Comparison of ENCODE assay signal across 24 cellular contexts in the genomic region with DNA sequence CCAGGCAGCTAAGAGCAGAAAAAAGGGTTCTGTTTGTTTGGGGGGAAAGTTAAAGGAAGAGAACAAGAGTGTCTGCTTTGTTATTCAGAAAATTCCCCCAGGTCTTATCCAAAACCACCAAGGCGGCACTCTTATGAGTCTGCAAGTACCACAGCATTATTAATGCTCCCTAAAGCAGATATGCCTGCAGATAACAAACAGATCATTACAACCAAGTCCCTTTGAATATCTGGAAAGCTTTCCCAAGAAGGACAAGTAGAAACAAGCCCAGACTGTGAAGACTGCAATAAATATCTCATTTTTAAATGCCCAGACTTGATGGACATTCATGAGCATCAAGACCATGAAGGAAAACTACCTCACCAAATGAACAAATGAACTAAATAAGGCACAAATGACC.
DNase-seq lines count a peak whose midpoint lies in the region; ATAC-seq, FAIRE-seq and TF ChIP-seq lines count a peak whose summit lies in the region.
"Had no signal": no experiment of that assay in that cellular context is flagged by ENCODE, and none has a peak within 500 bp of the region (broad histone marks: within the 10 kb centered on the region; RNA-seq: fewer than 3 reads in every experiment).

No MANE protein-coding gene starts in this region.

- no peaks in the 10 kb centered on the region for H3K36me3 ChIP-seq in bronchial epithelial cell (ENCODE audit: control insufficient read depth, insufficient read depth, low read length)
- H3K36me3 ChIP-seq: BE2C, BLaER1 had no signal

- H3K4me3 ChIP-seq in bronchial epithelial cell (ENCODE audit: low read depth, low read length), result no peak overlapping the region
- H3K4me3 ChIP-seq in epithelial cell of esophagus (ENCODE audit: low read length), result no peak overlapping the region
- H3K4me3 ChIP-seq: BLaER1 had no signal

- H3K27me3 ChIP-seq in bronchial epithelial cell (ENCODE audit: control insufficient read depth, insufficient read depth, low read length), result no peaks in the 10 kb centered on the region
- no peaks in the 10 kb centered on the region for H3K27me3 ChIP-seq in foreskin keratinocyte
- H3K27me3 ChIP-seq: BE2C, BLaER1 had no signal

- CTCF ChIA-PET in GM10248 (lab: Yijun Ruan, JAX), result no interaction called here

- POLR2A ChIA-PET in GM10248 (lab: Yijun Ruan, JAX), result no interaction called here

- FAIRE-seq in bronchial epithelial cell (lab: Jason Lieb, UNC), result no peak
- FAIRE-seq: A204.1, GM12891, GM19239 had no signal

- peak; percentile 83 for DNase-seq in bronchial epithelial cell (ENCODE audit: low read depth)
- DNase-seq in epithelial cell of esophagus (ENCODE audit: low read depth), result peak; percentile 66
- peak; percentile 69 to 87 for DNase-seq in foreskin keratinocyte
- DNase-seq in SW480 (ENCODE audit: low spot score), result no peak
- no peak for DNase-seq in GM10248 (ENCODE audit: extremely low spot score)
- DNase-seq: 8988T; ACHN; BE2C; C1 segment of cervical spinal cord; CD4-positive, alpha-beta memory T cell; CD4-positive, CD25-positive, alpha-beta regulatory T cell; CD8-positive, alpha-beta memory T cell; COR-L47; DMS 273 treated with DMSO at 0.1 percent for 48 hours; DMS153; DMS53; DMS79; DND-41; EL; GDM1 had no signal

- H3K4me1 ChIP-seq in foreskin keratinocyte, result peaks cover 8% of the 10 kb centered on the region
- H3K4me1 ChIP-seq: BE2C, BLaER1 had no signal

- TF ChIP-seq CTCF in bronchial epithelial cell (IDR thresholded peaks at IDR 0.05; ENCODE audit: insufficient read depth, low read length, severe bottlenecking), result no peak
- TF ChIP-seq CTCF in epithelial cell of esophagus (IDR thresholded peaks at IDR 0.05; ENCODE audit: insufficient read depth, low read depth, low read length, missing control alignments), result no peak
- TF ChIP-seq CTCF in foreskin keratinocyte (conservative IDR thresholded peaks at IDR 0.05), result no peak
- TF ChIP-seq CTCF in GM10248 (IDR thresholded peaks at IDR 0.05; ENCODE audit: control extremely low read depth, extremely low read depth, low read depth, missing control alignments), result no peak

- ATAC-seq in foreskin keratinocyte, result peak; percentile 46

- H3K27ac ChIP-seq in foreskin keratinocyte, result no peak overlapping the region
- H3K27ac ChIP-seq: BLaER1 had no signal

Comparison
In these comparisons a context has a peak if more than half of its experiments do, and no peak if none do; other contexts are left out.
1. DNase-seq: peak in bronchial epithelial cell (single experiment), epithelial cell of esophagus (single experiment) and foreskin keratinocyte (2 of 2); none in SW480 (single experiment) and GM10248 (single experiment).